In the genomic region with DNA sequence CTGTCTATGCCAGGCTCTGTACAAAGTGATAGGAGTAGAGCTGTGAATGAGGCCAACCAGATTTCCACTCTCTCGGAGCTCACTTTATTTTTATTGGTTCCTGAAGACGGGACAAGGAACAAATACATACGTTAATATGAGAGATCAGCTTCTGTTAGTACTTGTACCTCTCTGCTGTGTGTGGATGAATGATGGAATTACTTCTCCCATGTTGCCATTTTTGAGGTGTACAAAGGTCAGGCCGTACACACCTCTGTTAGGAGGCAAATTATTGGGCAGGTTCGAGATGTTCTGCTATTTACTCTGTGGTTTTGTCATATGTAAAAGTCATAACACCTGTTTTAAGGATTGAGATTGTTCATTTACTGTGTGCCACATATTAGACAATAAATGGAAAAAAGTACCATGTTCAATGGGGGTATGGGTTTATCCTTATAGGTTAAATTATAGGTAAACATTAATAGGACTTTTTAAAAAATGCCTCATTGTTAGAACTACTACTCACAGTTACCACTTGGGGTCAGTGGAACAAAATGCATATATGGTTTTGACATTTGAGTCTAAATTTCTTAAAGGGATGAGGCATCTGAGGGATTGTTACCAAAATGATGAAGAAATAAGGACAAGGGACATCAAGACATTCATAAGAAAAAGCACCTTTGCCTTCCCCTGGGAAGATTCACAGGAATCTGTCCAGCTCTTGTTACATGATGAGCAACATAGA, we compare ENCODE assay signal across 8 cellular contexts. TPM values are rescaled to one million over a fixed set of nuclear protein-coding genes. Genes with fewer than 3 reads are reported as not detected.
DNase-seq lines count a peak whose midpoint lies in the region; ATAC-seq and TF ChIP-seq lines count a peak whose summit lies in the region.

No MANE protein-coding gene starts in this region.

- peak overlapping the region; percentile 97 for H3K4me3 Mint-ChIP-seq in CD4-positive, alpha-beta T cell
- peak overlapping the region; percentile 15 to 100 (median 100) for H3K4me3 Mint-ChIP-seq in naive thymus-derived CD4-positive, alpha-beta T cell

- H3K4me1 ChIP-seq in adrenal gland (replicated peaks in 1 of 2): peaks cover 10% of the 10 kb centered on the region in 2 donors
- H3K4me1 ChIP-seq in naive thymus-derived CD4-positive, alpha-beta T cell (ENCODE audit: control insufficient read depth in 2 of 2, insufficient read depth in 2 of 2, low read length in 2 of 2): peaks cover 11 to 14% of the 10 kb centered on the region in 2 donors

- peaks cover 54% of the 10 kb centered on the region for H3K4me1 Mint-ChIP-seq in CD4-positive, alpha-beta T cell (ENCODE audit: low read depth)
- peaks cover 21 to 59% (median 47%) of the 10 kb centered on the region in 7 donors for H3K4me1 Mint-ChIP-seq in naive thymus-derived CD4-positive, alpha-beta T cell

- peak; percentile 34 for TF ChIP-seq CTCF in CD4-positive, alpha-beta T cell (IDR thresholded peaks at IDR 0.05)
- peak in 2 of 6 experiments; percentile 11 to 15 for TF ChIP-seq CTCF in adrenal gland (IDR thresholded peaks at IDR 0.05)

- no peaks in the 10 kb centered on the region for H3K36me3 ChIP-seq in adrenal gland (replicated peaks in 1 of 2)
- peaks cover 0 to 6% (median 0%) of the 10 kb centered on the region in 3 experiments for H3K36me3 ChIP-seq in naive thymus-derived CD4-positive, alpha-beta T cell (ENCODE audit: control insufficient read depth in 2 of 3, insufficient read depth in 3 of 3, low read length in 3 of 3)

- CTCF ChIA-PET in CD4-positive, alpha-beta T cell (lab: Charles Lee): interaction anchor here (1.1 to 2.0 kb wide), 3 partner anchors 8 to 220 kb away, joined by 3 to 8 read pairs (median 4); a partner anchor contains a TSS
- CTCF ChIA-PET in naive thymus-derived CD4-positive, alpha-beta T cell (lab: Charles Lee): interaction anchor here (0.9 to 1.2 kb wide), 2 partner anchors 26 to 445 kb away, joined by 3 to 4 read pairs; no protein-coding TSS in a partner anchor

- no peaks in the 10 kb centered on the region for H3K27me3 ChIP-seq in CD4-positive, alpha-beta T cell (ENCODE audit: control insufficient read depth, insufficient read depth, low read length)
- no peaks in the 10 kb centered on the region for H3K27me3 ChIP-seq in adrenal gland
- H3K27me3 ChIP-seq in naive thymus-derived CD4-positive, alpha-beta T cell (ENCODE audit: control insufficient read depth in 2 of 2, insufficient read depth in 2 of 2, low read length in 2 of 2): no peaks in the 10 kb centered on the region

- peak overlapping the region in 1 of 4 donors; percentile 78 for H3K4me3 ChIP-seq in adrenal gland
- no peak overlapping the region for H3K4me3 ChIP-seq in naive thymus-derived CD4-positive, alpha-beta T cell (ENCODE audit: low read length)

- no peak for DNase-seq in CD4-positive, alpha-beta T cell
- DNase-seq in HT-29 (ENCODE audit: low spot score) (peak; percentile 56), adrenal gland (no peak)
- peak in 1 of 9 donors; percentile 6 for DNase-seq in naive thymus-derived CD4-positive, alpha-beta T cell
- DNase-seq in effector CD8-positive, alpha-beta T cell (lab: John Stamatoyannopoulos, UW): no peak

- H3K9me3 ChIP-seq in CD4-positive, alpha-beta T cell (ENCODE audit: control insufficient read depth, low read length): no peaks in the 10 kb centered on the region
- no peaks in the 10 kb centered on the region for H3K9me3 ChIP-seq in adrenal gland (replicated peaks in 1 of 3)
- no peaks in the 10 kb centered on the region for H3K9me3 ChIP-seq in naive thymus-derived CD4-positive, alpha-beta T cell (ENCODE audit: control insufficient read depth in 2 of 3, low read length in 3 of 3)

- H3K27ac Mint-ChIP-seq in CD4-positive, alpha-beta T cell: peak overlapping the region; percentile 100
- peak overlapping the region in 7 of 9 donors; percentile 34 to 100 (median 99) for H3K27ac Mint-ChIP-seq in naive thymus-derived CD4-positive, alpha-beta T cell

- no peak overlapping the region for H3K27ac ChIP-seq in CD4-positive, alpha-beta T cell (ENCODE audit: low read depth, low read length)
- peak overlapping the region in 3 of 5 donors; percentile 95 to 98 (median 98) for H3K27ac ChIP-seq in adrenal gland
- no peak overlapping the region for H3K27ac ChIP-seq in naive thymus-derived CD4-positive, alpha-beta T cell (ENCODE audit: low read depth, low read length)

- no peaks in the 10 kb centered on the region for H3K9me3 Mint-ChIP-seq in CD4-positive, alpha-beta T cell
- peaks cover 0 to 5% (median 0%) of the 10 kb centered on the region in 11 donors for H3K9me3 Mint-ChIP-seq in naive thymus-derived CD4-positive, alpha-beta T cell

- intact Hi-C loops in CD4-positive, alpha-beta T cell (cut with DNase I, micrococcal nuclease): loop anchor here (2.0 to 10.0 kb wide), 7 partner anchors 26 to 372 kb away; a partner anchor contains a TSS
- intact Hi-C loops in adrenal gland (cut with DNase I): no loop called here
- intact Hi-C loops in naive thymus-derived CD4-positive, alpha-beta T cell (cut with micrococcal nuclease): loop anchor here (1.0 to 10.0 kb wide), 6 partner anchors 16 to 1962 kb away; a partner anchor contains a TSS

- POLR2A ChIA-PET in CD4-positive, alpha-beta T cell (lab: Charles Lee): interaction anchor here (1.2 kb wide), 2 partner anchors 13 to 27 kb away, joined by 3 to 5 read pairs; a partner anchor contains a TSS
- POLR2A ChIA-PET in naive thymus-derived CD4-positive, alpha-beta T cell (lab: Charles Lee): interaction anchor here (1.0 to 10.2 kb wide), 4 partner anchors 9 to 218 kb away, joined by 3 to 316 read pairs (median 28); a partner anchor contains a TSS

- no peak for ATAC-seq in CD4-positive, alpha-beta T cell (ENCODE audit: poor library complexity)
- no peak for ATAC-seq in naive thymus-derived CD4-positive, alpha-beta T cell
- ATAC-seq in HG02840 (IDR thresholded peaks at IDR 0.05; ENCODE audit: low FRiP score, unreplicated experiment) (no peak), GM19395 (IDR thresholded peaks at IDR 0.05; ENCODE audit: unreplicated experiment) (no peak), HG02970 (IDR thresholded peaks at IDR 0.05; ENCODE audit: low FRiP score, unreplicated experiment) (no peak)

- peaks cover 17% of the 10 kb centered on the region for H3K36me3 Mint-ChIP-seq in CD4-positive, alpha-beta T cell (ENCODE audit: low read depth)
- H3K36me3 Mint-ChIP-seq in naive thymus-derived CD4-positive, alpha-beta T cell: peaks cover 0 to 6% (median 0%) of the 10 kb centered on the region in 5 donors

- 84 to 94% (median 90%) methylated on average over 5 of the region's 5 CpGs for WGBS in adrenal gland, 4 donors

- no peaks in the 10 kb centered on the region for H3K27me3 Mint-ChIP-seq in CD4-positive, alpha-beta T cell
- H3K27me3 Mint-ChIP-seq in naive thymus-derived CD4-positive, alpha-beta T cell: peaks cover 0 to 6% (median 0%) of the 10 kb centered on the region in 5 donors

- no peak for TF ChIP-seq POLR2A in adrenal gland (IDR thresholded peaks at IDR 0.05)

RNA-seq across cellular contexts. Expression of a gene that starts 26.9 kb away (rescaled TPM):
- 100 to 1,000 TPM; 169 to 188 TPM for total RNA-seq in CD4-positive, alpha-beta T cell
- 18.0 and 28.8 TPM in 2 replicates for total RNA-seq in HT-29 (2014; rRNA removed; shearing (Covaris generic))
- 100 to 1,000 TPM in 1 of 8 donors, 10 to 100 TPM in 7; 11.5 to 103 (median 43.3) TPM for total RNA-seq in adrenal gland
- polyA plus RNA-seq in adrenal gland: 100 to 1,000 TPM in 1 of 3 donors, 10 to 100 TPM in 2; 16.6 to 112 (median 20.2) TPM
- 100 to 1,000 TPM in 2 of 5 experiments, 10 to 100 TPM in 3; 77.9 to 129 (median 90.4) TPM for total RNA-seq in naive thymus-derived CD4-positive, alpha-beta T cell
- polyA plus RNA-seq in naive thymus-derived CD4-positive, alpha-beta T cell: 10 to 100 TPM; 58.5 to 61.2 TPM

RNA-seq across cellular contexts. Expression of a gene that starts 27.1 kb away (rescaled TPM):
- total RNA-seq in CD4-positive, alpha-beta T cell: under 1 TPM; 0.11 to 0.22 TPM
- total RNA-seq in HT-29 (2014; rRNA removed; shearing (Covaris generic)): 0.89 and 0.99 TPM in 2 replicates
- 1 to 10 TPM; 2.6 to 9.3 (median 4.5) TPM for total RNA-seq in adrenal gland
- 10 to 100 TPM in 1 of 3 donors, 1 to 10 TPM in 2; 3.1 to 12.5 (median 4.8) TPM for polyA plus RNA-seq in adrenal gland
- 1 to 10 TPM in 2 of 5 experiments, under 1 TPM in 2, not detected in 1; 0.22 to 1.7 (median 1.2) TPM for total RNA-seq in naive thymus-derived CD4-positive, alpha-beta T cell
- 1 to 10 TPM in 1 of 2 donors, under 1 TPM in 1; 0.86 to 1.5 TPM for polyA plus RNA-seq in naive thymus-derived CD4-positive, alpha-beta T cell

RNA-seq across cellular contexts. Expression of a gene that starts 37.6 kb away (rescaled TPM):
- not detected for total RNA-seq in CD4-positive, alpha-beta T cell
- total RNA-seq in HT-29 (2014; rRNA removed; shearing (Covaris generic)): not detected in 2 replicates
- under 1 TPM in 6 of 8 donors, not detected in 2; 0.21 to 0.41 (median 0.28) TPM for total RNA-seq in adrenal gland
- polyA plus RNA-seq in adrenal gland: under 1 TPM in 2 of 3 donors, not detected in 1; 0.20 to 0.24 TPM
- not detected for total RNA-seq in naive thymus-derived CD4-positive, alpha-beta T cell
- not detected for polyA plus RNA-seq in naive thymus-derived CD4-positive, alpha-beta T cell

Comparison
In these comparisons a context has a peak if more than half of its experiments do, and no peak if none do; other contexts are left out.
1. H3K27ac ChIP-seq: peak in adrenal gland (3 of 5); none in CD4-positive, alpha-beta T cell (single experiment) and naive thymus-derived CD4-positive, alpha-beta T cell (single experiment).
2. intact Hi-C loops: an anchor here in CD4-positive, alpha-beta T cell (2.0 to 10.0 kb wide) and naive thymus-derived CD4-positive, alpha-beta T cell (1.0 to 10.0 kb wide); none called in adrenal gland.